1 cellular context compared by ENCODE assay signal in the genomic region with DNA sequence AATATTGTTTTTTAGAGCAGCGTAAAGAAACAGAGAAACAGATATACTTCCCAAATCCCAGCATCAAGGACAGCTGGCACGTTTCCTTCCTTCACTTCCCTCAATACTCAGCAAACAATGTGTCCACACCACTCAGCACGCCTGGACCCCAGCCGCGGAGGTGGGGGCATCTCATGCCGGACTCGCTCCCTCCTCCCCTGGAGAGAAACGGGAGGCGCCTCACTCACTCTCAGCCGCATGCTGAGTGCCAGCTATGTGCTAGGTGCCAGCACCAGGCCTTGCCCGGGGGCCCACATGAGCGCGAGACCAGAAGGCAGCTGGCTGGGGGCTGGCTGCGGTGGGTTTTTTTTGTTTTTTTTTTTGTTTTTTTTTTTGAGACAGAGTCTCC.
TF ChIP-seq lines count a peak whose summit lies in the region.

No MANE protein-coding gene starts in this region.

TF ChIP-seq in HepG2, 621 proteins besides CTCF, POLR2A, EP300 and RAD21:
- TF ChIP-seq, protein P1, sequence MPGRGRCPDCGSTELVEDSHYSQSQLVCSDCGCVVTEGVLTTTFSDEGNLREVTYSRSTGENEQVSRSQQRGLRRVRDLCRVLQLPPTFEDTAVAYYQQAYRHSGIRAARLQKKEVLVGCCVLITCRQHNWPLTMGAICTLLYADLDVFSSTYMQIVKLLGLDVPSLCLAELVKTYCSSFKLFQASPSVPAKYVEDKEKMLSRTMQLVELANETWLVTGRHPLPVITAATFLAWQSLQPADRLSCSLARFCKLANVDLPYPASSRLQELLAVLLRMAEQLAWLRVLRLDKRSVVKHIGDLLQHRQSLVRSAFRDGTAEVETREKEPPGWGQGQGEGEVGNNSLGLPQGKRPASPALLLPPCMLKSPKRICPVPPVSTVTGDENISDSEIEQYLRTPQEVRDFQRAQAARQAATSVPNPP (CRISPR knock-in tag; IDR thresholded peaks at IDR 0.05): no peak
- TF ChIP-seq GTF3A (CRISPR knock-in tag; conservative IDR thresholded peaks at IDR 0.05): no peak
- TF ChIP-seq, protein P2, sequence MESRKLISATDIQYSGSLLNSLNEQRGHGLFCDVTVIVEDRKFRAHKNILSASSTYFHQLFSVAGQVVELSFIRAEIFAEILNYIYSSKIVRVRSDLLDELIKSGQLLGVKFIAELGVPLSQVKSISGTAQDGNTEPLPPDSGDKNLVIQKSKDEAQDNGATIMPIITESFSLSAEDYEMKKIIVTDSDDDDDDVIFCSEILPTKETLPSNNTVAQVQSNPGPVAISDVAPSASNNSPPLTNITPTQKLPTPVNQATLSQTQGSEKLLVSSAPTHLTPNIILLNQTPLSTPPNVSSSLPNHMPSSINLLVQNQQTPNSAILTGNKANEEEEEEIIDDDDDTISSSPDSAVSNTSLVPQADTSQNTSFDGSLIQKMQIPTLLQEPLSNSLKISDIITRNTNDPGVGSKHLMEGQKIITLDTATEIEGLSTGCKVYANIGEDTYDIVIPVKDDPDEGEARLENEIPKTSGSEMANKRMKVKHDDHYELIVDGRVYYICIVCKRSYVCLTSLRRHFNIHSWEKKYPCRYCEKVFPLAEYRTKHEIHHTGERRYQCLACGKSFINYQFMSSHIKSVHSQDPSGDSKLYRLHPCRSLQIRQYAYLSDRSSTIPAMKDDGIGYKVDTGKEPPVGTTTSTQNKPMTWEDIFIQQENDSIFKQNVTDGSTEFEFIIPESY (CRISPR knock-in tag; IDR thresholded peaks at IDR 0.05): peak; percentile 44; the same call in 1 of the 2 replicates
- TF ChIP-seq SP1 (IDR thresholded peaks at IDR 0.05): no peak
- TF ChIP-seq SP1 (CRISPR knock-in tag; IDR thresholded peaks at IDR 0.05): no peak
- TF ChIP-seq, protein P3, sequence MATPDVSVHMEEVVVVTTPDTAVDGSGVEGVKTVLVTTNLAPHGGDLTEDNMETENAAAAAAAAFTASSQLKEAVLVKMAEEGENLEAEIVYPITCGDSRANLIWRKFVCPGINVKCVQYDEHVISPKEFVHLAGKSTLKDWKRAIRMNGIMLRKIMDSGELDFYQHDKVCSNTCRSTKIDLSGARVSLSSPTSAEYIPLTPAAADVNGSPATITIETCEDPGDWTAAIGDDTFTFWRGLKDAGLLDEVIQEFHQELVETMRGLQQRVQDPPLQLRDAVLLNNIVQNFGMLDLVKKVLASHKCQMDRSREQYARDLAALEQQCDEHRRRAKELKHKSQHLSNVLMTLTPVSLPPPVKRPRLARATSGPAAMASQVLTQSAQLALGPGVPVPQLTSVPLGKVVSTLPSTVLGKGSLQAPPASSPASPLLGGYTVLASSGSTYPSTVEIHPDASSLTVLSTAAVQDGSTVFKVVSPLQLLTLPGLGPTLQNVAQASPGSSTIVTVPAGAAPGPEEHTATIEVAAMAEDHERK (CRISPR knock-in tag; IDR thresholded peaks at IDR 0.05; ENCODE audit: low read depth): no peak
- TF ChIP-seq ZNF670 (CRISPR knock-in tag; IDR thresholded peaks at IDR 0.05; ENCODE audit: borderline replicate concordance): 0 out of 2 replicates have a peak, but pooled peaks have one; percentile 42
- TF ChIP-seq, protein P4, sequence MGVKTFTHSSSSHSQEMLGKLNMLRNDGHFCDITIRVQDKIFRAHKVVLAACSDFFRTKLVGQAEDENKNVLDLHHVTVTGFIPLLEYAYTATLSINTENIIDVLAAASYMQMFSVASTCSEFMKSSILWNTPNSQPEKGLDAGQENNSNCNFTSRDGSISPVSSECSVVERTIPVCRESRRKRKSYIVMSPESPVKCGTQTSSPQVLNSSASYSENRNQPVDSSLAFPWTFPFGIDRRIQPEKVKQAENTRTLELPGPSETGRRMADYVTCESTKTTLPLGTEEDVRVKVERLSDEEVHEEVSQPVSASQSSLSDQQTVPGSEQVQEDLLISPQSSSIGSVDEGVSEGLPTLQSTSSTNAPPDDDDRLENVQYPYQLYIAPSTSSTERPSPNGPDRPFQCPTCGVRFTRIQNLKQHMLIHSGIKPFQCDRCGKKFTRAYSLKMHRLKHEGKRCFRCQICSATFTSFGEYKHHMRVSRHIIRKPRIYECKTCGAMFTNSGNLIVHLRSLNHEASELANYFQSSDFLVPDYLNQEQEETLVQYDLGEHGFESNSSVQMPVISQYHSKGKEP (CRISPR knock-in tag; IDR thresholded peaks at IDR 0.05): no peak
